ENCODE assay signal across 14 cellular contexts in genomic region chr18:79718126-79718525, GRCh38. TPM values are rescaled to one million over a fixed set of nuclear protein-coding genes. Genes with fewer than 3 reads are reported as not detected.
DNase-seq lines count a peak whose midpoint lies in the region; ATAC-seq and TF ChIP-seq lines count a peak whose summit lies in the region.
"Had no signal": no experiment of that assay in that cellular context is flagged by ENCODE, and none has a peak within 500 bp of the region (broad histone marks: within the 10 kb centered on the region; RNA-seq: fewer than 3 reads in every experiment).

No MANE protein-coding gene starts in this region.

- H3K9me3 Mint-ChIP-seq in activated CD8-positive, alpha-beta T cell treated with anti-CD3 and anti-CD28 coated beads for 36 hours, result no peaks in the 10 kb centered on the region
- no peaks in the 10 kb centered on the region for H3K9me3 Mint-ChIP-seq in activated CD8-positive, alpha-beta T cell treated with anti-CD3 and anti-CD28 coated beads, Interleukin-2, amount 10 ng/mL, durations not matched to agents 7 days and 5 days (ENCODE audit: insufficient read depth)
- H3K9me3 Mint-ChIP-seq in endothelial cell (ENCODE audit: unreplicated experiment), result no peaks in the 10 kb centered on the region
- H3K9me3 Mint-ChIP-seq: CD8-positive, alpha-beta T cell had no signal

- H3K4me3 Mint-ChIP-seq in activated CD8-positive, alpha-beta T cell treated with anti-CD3 and anti-CD28 coated beads for 36 hours, result no peak overlapping the region
- no peak overlapping the region for H3K4me3 Mint-ChIP-seq in activated CD8-positive, alpha-beta T cell treated with anti-CD3 and anti-CD28 coated beads, Interleukin-2, amount 10 ng/mL, durations not matched to agents 7 days and 5 days
- H3K4me3 Mint-ChIP-seq in T-helper 17 cell (no peak overlapping the region), endothelial cell (ENCODE audit: unreplicated experiment) (peak overlapping the region; percentile 73)
- H3K4me3 Mint-ChIP-seq: B cell; CD8-positive, alpha-beta T cell had no signal

- intact Hi-C loops in activated CD8-positive, alpha-beta T cell treated with anti-CD3 and anti-CD28 coated beads for 36 hours (cut with micrococcal nuclease), result no loop called here

- no peak for DNase-seq in activated CD8-positive, alpha-beta T cell treated with anti-CD3 and anti-CD28 coated beads for 36 hours
- no peak for DNase-seq in activated CD8-positive, alpha-beta T cell treated with anti-CD3 and anti-CD28 coated beads, Interleukin-2, amount 10 ng/mL, durations not matched to agents 7 days and 5 days
- DNase-seq in T-helper 17 cell (no peak), endothelial cell (ENCODE audit: low spot score) (no peak)
- DNase-seq: Calu3, GM23248, IMR-90 had no signal

- H3K4me1 Mint-ChIP-seq in activated CD8-positive, alpha-beta T cell treated with anti-CD3 and anti-CD28 coated beads for 36 hours (ENCODE audit: low read depth), result peaks cover 7% of the 10 kb centered on the region
- peaks cover 7% of the 10 kb centered on the region for H3K4me1 Mint-ChIP-seq in activated CD8-positive, alpha-beta T cell treated with anti-CD3 and anti-CD28 coated beads, Interleukin-2, amount 10 ng/mL, durations not matched to agents 7 days and 5 days (ENCODE audit: low read depth)
- H3K4me1 Mint-ChIP-seq in T-helper 17 cell (no peaks in the 10 kb centered on the region), endothelial cell (ENCODE audit: unreplicated experiment) (peaks cover 4% of the 10 kb centered on the region)
- H3K4me1 Mint-ChIP-seq: B cell had no signal

- H3K36me3 Mint-ChIP-seq in activated CD8-positive, alpha-beta T cell treated with anti-CD3 and anti-CD28 coated beads for 36 hours (ENCODE audit: low read depth), result peaks cover 50% of the 10 kb centered on the region
- H3K36me3 Mint-ChIP-seq in activated CD8-positive, alpha-beta T cell treated with anti-CD3 and anti-CD28 coated beads, Interleukin-2, amount 10 ng/mL, durations not matched to agents 7 days and 5 days (ENCODE audit: low read depth), result peaks cover 65% of the 10 kb centered on the region
- H3K36me3 Mint-ChIP-seq in T-helper 17 cell (ENCODE audit: low read depth), result peaks cover 14% of the 10 kb centered on the region
- H3K36me3 Mint-ChIP-seq in endothelial cell (ENCODE audit: low read depth, unreplicated experiment), result peaks cover 42% of the 10 kb centered on the region

- no peak for ATAC-seq in activated CD8-positive, alpha-beta T cell treated with anti-CD3 and anti-CD28 coated beads for 36 hours
- no peak for ATAC-seq in activated CD8-positive, alpha-beta T cell treated with anti-CD3 and anti-CD28 coated beads, Interleukin-2, amount 10 ng/mL, durations not matched to agents 7 days and 5 days
- no peak for ATAC-seq in T-helper 17 cell
- ATAC-seq in GM21367 (IDR thresholded peaks at IDR 0.05; ENCODE audit: unreplicated experiment), result no peak
- no peak for ATAC-seq in HG03095 (IDR thresholded peaks at IDR 0.05; ENCODE audit: unreplicated experiment)
- no peak for ATAC-seq in HG03521 (IDR thresholded peaks at IDR 0.05; ENCODE audit: unreplicated experiment)
- ATAC-seq: CD8-positive, alpha-beta T cell had no signal

- POLR2A ChIA-PET in activated CD8-positive, alpha-beta T cell treated with anti-CD3 and anti-CD28 coated beads for 36 hours (lab: Charles Lee), result no interaction called here
- POLR2A ChIA-PET in activated CD8-positive, alpha-beta T cell treated with anti-CD3 and anti-CD28 coated beads, Interleukin-2, amount 10 ng/mL, durations not matched to agents 7 days and 5 days (lab: Charles Lee), result no interaction called here

- H3K27me3 Mint-ChIP-seq in activated CD8-positive, alpha-beta T cell treated with anti-CD3 and anti-CD28 coated beads for 36 hours, result no peaks in the 10 kb centered on the region
- H3K27me3 Mint-ChIP-seq in activated CD8-positive, alpha-beta T cell treated with anti-CD3 and anti-CD28 coated beads, Interleukin-2, amount 10 ng/mL, durations not matched to agents 7 days and 5 days (ENCODE audit: low read depth), result no peaks in the 10 kb centered on the region
- H3K27me3 Mint-ChIP-seq in T-helper 17 cell (no peaks in the 10 kb centered on the region), endothelial cell (ENCODE audit: unreplicated experiment) (peaks cover 14% of the 10 kb centered on the region)
- H3K27me3 Mint-ChIP-seq: B cell had no signal

- no peak for TF ChIP-seq CTCF in activated CD8-positive, alpha-beta T cell treated with anti-CD3 and anti-CD28 coated beads for 36 hours (IDR thresholded peaks at IDR 0.05)
- no peak for TF ChIP-seq CTCF in endothelial cell (IDR thresholded peaks at IDR 0.05; ENCODE audit: unreplicated experiment)

- CTCF ChIA-PET in activated CD8-positive, alpha-beta T cell treated with anti-CD3 and anti-CD28 coated beads for 36 hours (lab: Charles Lee), result no interaction called here
- CTCF ChIA-PET in activated CD8-positive, alpha-beta T cell treated with anti-CD3 and anti-CD28 coated beads, Interleukin-2, amount 10 ng/mL, durations not matched to agents 7 days and 5 days (lab: Charles Lee), result no interaction called here

- peak overlapping the region; percentile 25 for H3K27ac Mint-ChIP-seq in activated CD8-positive, alpha-beta T cell treated with anti-CD3 and anti-CD28 coated beads for 36 hours
- H3K27ac Mint-ChIP-seq in activated CD8-positive, alpha-beta T cell treated with anti-CD3 and anti-CD28 coated beads, Interleukin-2, amount 10 ng/mL, durations not matched to agents 7 days and 5 days, result no peak overlapping the region
- peak overlapping the region; percentile 5 for H3K27ac Mint-ChIP-seq in T-helper 17 cell
- peak overlapping the region; percentile 18 for H3K27ac Mint-ChIP-seq in endothelial cell (ENCODE audit: unreplicated experiment)
- H3K27ac Mint-ChIP-seq: B cell; CD8-positive, alpha-beta T cell had no signal

- H3K9me3 ChIP-seq in T-helper 17 cell (ENCODE audit: control insufficient read depth, low read length, poor library complexity, severe bottlenecking), result no peaks in the 10 kb centered on the region
- H3K9me3 ChIP-seq: BLaER1 treated with 17β-estradiol and CSF1 and Interleukin-3, amounts not matched to agents 10 nM and 100 nM; HAP-1 had no signal

RNA-seq across cellular contexts. Expression of gene CTDP1, which starts 38.5 kb away (rescaled TPM):
- total RNA-seq in activated CD8-positive, alpha-beta T cell treated with anti-CD3 and anti-CD28 coated beads for 36 hours, result 10 to 100 TPM; 54.9 to 55.6 TPM
- 10 to 100 TPM; 35.5 to 36.8 TPM for total RNA-seq in activated CD8-positive, alpha-beta T cell treated with anti-CD3 and anti-CD28 coated beads, Interleukin-2, amount 10 ng/mL, durations not matched to agents 7 days and 5 days
- total RNA-seq in T-helper 17 cell (10 to 100 TPM; 61.0 to 65.1 TPM), endothelial cell (ENCODE audit: unreplicated experiment) (34.2 TPM)
